15 cellular contexts compared by ENCODE assay signal in genomic region chr6:42566614-42567208, GRCh38. TPM values are rescaled to one million over a fixed set of nuclear protein-coding genes. Genes with fewer than 3 reads are reported as not detected.
DNase-seq lines count a peak whose midpoint lies in the region; ATAC-seq, FAIRE-seq and TF ChIP-seq lines count a peak whose summit lies in the region.
"Had no signal": no experiment of that assay in that cellular context is flagged by ENCODE, and none has a peak within 500 bp of the region (broad histone marks: within the 10 kb centered on the region; RNA-seq: fewer than 3 reads in every experiment).

No MANE protein-coding gene starts in this region.

- no peaks in the 10 kb centered on the region for H3K27me3 Mint-ChIP-seq in activated naive CD4-positive, alpha-beta T cell treated with anti-CD3 and anti-CD28 coated beads for 36 hours (ENCODE audit: low read depth)
- no peaks in the 10 kb centered on the region for H3K27me3 Mint-ChIP-seq in activated CD4-positive, alpha-beta memory T cell treated with anti-CD3 and anti-CD28 coated beads for 36 hours

- peaks cover 44% of the 10 kb centered on the region for H3K4me1 Mint-ChIP-seq in activated naive CD4-positive, alpha-beta T cell treated with anti-CD3 and anti-CD28 coated beads for 36 hours (ENCODE audit: low read depth)
- H3K4me1 Mint-ChIP-seq in activated CD4-positive, alpha-beta memory T cell treated with anti-CD3 and anti-CD28 coated beads for 36 hours (ENCODE audit: low read depth), result peaks cover 35% of the 10 kb centered on the region

- in situ Hi-C loops in transverse colon (cut with MboI; ENCODE audit: low pct_ligation_motif_present in 1 of 4, low pct_unique_long_range_greater_than_20kb in 1 of 4, low sequenced_read_pairs in 3 of 4), result no loop called here

- 58% methylated on average over 2 of the region's 5 CpGs for WGBS in right lobe of liver (ENCODE audit: insufficient coverage, low coverage, low lambda C conversion rate, missing lambda C conversion rate)
- WGBS in transverse colon (ENCODE audit: low coverage in 1 of 2), 2 donors, result 73 to 80% methylated on average over 5 of the region's 5 CpGs
- WGBS in heart right ventricle, 2 donors, result 78 to 89% methylated on average over 5 of the region's 5 CpGs

- intact Hi-C loops in activated naive CD4-positive, alpha-beta T cell treated with anti-CD3 and anti-CD28 coated beads for 36 hours (cut with micrococcal nuclease), result loop anchor here (5.0 kb wide), 1 partner anchor 326 kb away; a partner anchor contains a TSS
- intact Hi-C loops in activated CD4-positive, alpha-beta memory T cell treated with anti-CD3 and anti-CD28 coated beads for 36 hours (cut with micrococcal nuclease), result loop anchor here (5.0 kb wide), 4 partner anchors 51 to 326 kb away; a partner anchor contains a TSS
- intact Hi-C loops in right lobe of liver (cut with DNase I) (no loop called here), transverse colon (cut with DNase I; ENCODE audit: low total_unique reads) (no loop called here), heart right ventricle (cut with DNase I) (loop anchor here in 1 of 10 donors (10.0 kb wide), 1 partner anchor 482 kb away; no protein-coding TSS in a partner anchor), uterus (cut with DNase I; ENCODE audit: low total_unique reads) (no loop called here)

- no peak for TF ChIP-seq EP300 in transverse colon (IDR thresholded peaks at IDR 0.05; ENCODE audit: low read depth)

- TF ChIP-seq CTCF in right lobe of liver (IDR thresholded peaks at IDR 0.05) (no peak), transverse colon (IDR thresholded peaks at IDR 0.05) (no peak), heart right ventricle (IDR thresholded peaks at IDR 0.05) (no peak), uterus (IDR thresholded peaks at IDR 0.05) (no peak)

- POLR2A ChIA-PET in activated CD4-positive, alpha-beta memory T cell treated with anti-CD3 and anti-CD28 coated beads for 36 hours (lab: Charles Lee), result no interaction called here

- H3K36me3 Mint-ChIP-seq in activated naive CD4-positive, alpha-beta T cell treated with anti-CD3 and anti-CD28 coated beads for 36 hours (ENCODE audit: low read depth), result peaks cover 14% of the 10 kb centered on the region
- H3K36me3 Mint-ChIP-seq in activated CD4-positive, alpha-beta memory T cell treated with anti-CD3 and anti-CD28 coated beads for 36 hours, result peaks cover 15% of the 10 kb centered on the region

- no peaks in the 10 kb centered on the region for H3K9me3 Mint-ChIP-seq in activated naive CD4-positive, alpha-beta T cell treated with anti-CD3 and anti-CD28 coated beads for 36 hours
- no peaks in the 10 kb centered on the region for H3K9me3 Mint-ChIP-seq in activated CD4-positive, alpha-beta memory T cell treated with anti-CD3 and anti-CD28 coated beads for 36 hours

- H3K4me3 ChIP-seq in right lobe of liver (no peak overlapping the region), transverse colon (peak overlapping the region in 1 of 4 donors; percentile 62), heart right ventricle (peak overlapping the region in 3 of 10 donors; percentile 78 to 90 (median 84)), uterus (no peak overlapping the region)

- CTCF ChIA-PET in activated naive CD4-positive, alpha-beta T cell treated with anti-CD3 and anti-CD28 coated beads for 36 hours (lab: Charles Lee), result interaction anchor here (1.4 kb wide), 1 partner anchor 19 kb away, joined by 8 read pairs; no protein-coding TSS in a partner anchor
- CTCF ChIA-PET in activated CD4-positive, alpha-beta memory T cell treated with anti-CD3 and anti-CD28 coated beads for 36 hours (lab: Charles Lee), result interaction anchor here (1.3 to 8.8 kb wide), 2 partner anchors 19 to 779 kb away, joined by 3 to 81 read pairs; partner anchors contain the start of gene TOMM6

- peaks cover 0 to 24% (median 2%) of the 10 kb centered on the region in 4 donors for H3K4me1 ChIP-seq in right lobe of liver
- H3K4me1 ChIP-seq in transverse colon, result peaks cover 28 to 70% (median 46%) of the 10 kb centered on the region in 4 donors
- peaks cover 0 to 64% (median 36%) of the 10 kb centered on the region in 9 donors for H3K4me1 ChIP-seq in heart right ventricle
- H3K4me1 ChIP-seq in uterus, result peaks cover 0 to 12% of the 10 kb centered on the region in 2 donors

- H3K36me3 ChIP-seq in right lobe of liver, result no peaks in the 10 kb centered on the region
- no peaks in the 10 kb centered on the region for H3K36me3 ChIP-seq in transverse colon
- H3K36me3 ChIP-seq in heart right ventricle, result peaks cover 0 to 14% (median 0%) of the 10 kb centered on the region in 9 donors
- H3K36me3 ChIP-seq in uterus, result no peaks in the 10 kb centered on the region
- H3K36me3 ChIP-seq: breast epithelium had no signal

- peak overlapping the region; percentile 97 for H3K4me3 Mint-ChIP-seq in activated naive CD4-positive, alpha-beta T cell treated with anti-CD3 and anti-CD28 coated beads for 36 hours
- H3K4me3 Mint-ChIP-seq in activated CD4-positive, alpha-beta memory T cell treated with anti-CD3 and anti-CD28 coated beads for 36 hours, result peak overlapping the region; percentile 83

- no peak for DNase-seq in activated naive CD4-positive, alpha-beta T cell treated with anti-CD3 and anti-CD28 coated beads for 36 hours
- no peak for DNase-seq in activated naive CD4-positive, alpha-beta T cell treated with Interleukin-2 at 50 U/mL for 16 hours
- no peak for DNase-seq in activated CD4-positive, alpha-beta memory T cell treated with anti-CD3 and anti-CD28 coated beads for 36 hours
- DNase-seq in right lobe of liver (no peak), transverse colon (no peak), heart right ventricle (no peak), uterus (no peak), H54 (ENCODE audit: insufficient read length, low spot score) (no peak)
- DNase-seq: HCEC 1CT; left colon; NCI-H146; NCI-H524 treated with DMSO at 0.1 percent for 48 hours; stimulated activated CD4-positive, alpha-beta T cell treated with anti-CD3 and anti-CD28 coated beads, Interleukin-12 subunit alpha, Interleukin-12 subunit beta, amount 100 ng/mL, for 4 hours had no signal

- no peak for FAIRE-seq in H54 (lab: Jason Lieb, UNC)
- FAIRE-seq: TTC549 had no signal

- ATAC-seq in right lobe of liver (no peak), heart right ventricle (no peak)
- ATAC-seq: left colon had no signal

- peak overlapping the region in 2 of 3 donors; percentile 94 to 98 for H3K27ac ChIP-seq in right lobe of liver
- H3K27ac ChIP-seq in transverse colon, result peak overlapping the region; percentile 91 to 99 (median 95)
- peak overlapping the region in 1 of 10 donors; percentile 95 for H3K27ac ChIP-seq in heart right ventricle
- no peak overlapping the region for H3K27ac ChIP-seq in uterus

- no peaks in the 10 kb centered on the region for H3K27me3 ChIP-seq in right lobe of liver
- H3K27me3 ChIP-seq in transverse colon, result no peaks in the 10 kb centered on the region
- H3K27me3 ChIP-seq in heart right ventricle, result no peaks in the 10 kb centered on the region
- H3K27me3 ChIP-seq in uterus, result no peaks in the 10 kb centered on the region
- H3K27me3 ChIP-seq: breast epithelium had no signal

- H3K9me3 ChIP-seq in right lobe of liver (no peaks in the 10 kb centered on the region), transverse colon (no peaks in the 10 kb centered on the region), heart right ventricle (no peaks in the 10 kb centered on the region), uterus (no peaks in the 10 kb centered on the region)
- H3K9me3 ChIP-seq: breast epithelium had no signal

- H3K27ac Mint-ChIP-seq in activated naive CD4-positive, alpha-beta T cell treated with anti-CD3 and anti-CD28 coated beads for 36 hours, result no peak overlapping the region
- H3K27ac Mint-ChIP-seq in activated CD4-positive, alpha-beta memory T cell treated with anti-CD3 and anti-CD28 coated beads for 36 hours, result peak overlapping the region; percentile 56

- TF ChIP-seq POLR2A in right lobe of liver (IDR thresholded peaks at IDR 0.05) (no peak), transverse colon (IDR thresholded peaks at IDR 0.05) (no peak), uterus (IDR thresholded peaks at IDR 0.05) (no peak), H54 (IDR thresholded peaks at IDR 0.05; ENCODE audit: low read depth, low read length) (no peak)

RNA-seq across cellular contexts. Expression of gene UBR2, which starts 2.9 kb away (rescaled TPM):
- 10 to 100 TPM; 23.1 to 23.5 TPM for total RNA-seq in activated naive CD4-positive, alpha-beta T cell treated with anti-CD3 and anti-CD28 coated beads for 36 hours
- 10 to 100 TPM; 31.4 to 32.5 TPM for total RNA-seq in activated CD4-positive, alpha-beta memory T cell treated with anti-CD3 and anti-CD28 coated beads for 36 hours
- 10 to 100 TPM; 14.0 to 22.8 (median 16.7) TPM for total RNA-seq in right lobe of liver
- total RNA-seq in transverse colon, result 10 to 100 TPM; 15.9 to 52.7 (median 49.4) TPM
- total RNA-seq in heart right ventricle, result 10 to 100 TPM; 27.7 to 36.5 (median 34.5) TPM
- 10 to 100 TPM in 1 of 2 donors, 1 to 10 TPM in 1; 6.7 to 12.0 TPM for polyA plus RNA-seq in heart right ventricle
- total RNA-seq in uterus, result 10 to 100 TPM; 13.2 to 44.2 (median 29.5) TPM

Comparison
In these comparisons a context has a peak if more than half of its experiments do, and no peak if none do; other contexts are left out.
1. H3K27ac ChIP-seq: peak in right lobe of liver (2 of 3) and transverse colon (4 of 4); none in uterus (0 of 2).
2. intact Hi-C loops: an anchor here in activated naive CD4-positive, alpha-beta T cell treated with anti-CD3 and anti-CD28 coated beads for 36 hours (5.0 kb wide) and activated CD4-positive, alpha-beta memory T cell treated with anti-CD3 and anti-CD28 coated beads for 36 hours (5.0 kb wide); none called in right lobe of liver, transverse colon and uterus.